ENCODE assay signal across 7 cellular contexts in the genomic region with DNA sequence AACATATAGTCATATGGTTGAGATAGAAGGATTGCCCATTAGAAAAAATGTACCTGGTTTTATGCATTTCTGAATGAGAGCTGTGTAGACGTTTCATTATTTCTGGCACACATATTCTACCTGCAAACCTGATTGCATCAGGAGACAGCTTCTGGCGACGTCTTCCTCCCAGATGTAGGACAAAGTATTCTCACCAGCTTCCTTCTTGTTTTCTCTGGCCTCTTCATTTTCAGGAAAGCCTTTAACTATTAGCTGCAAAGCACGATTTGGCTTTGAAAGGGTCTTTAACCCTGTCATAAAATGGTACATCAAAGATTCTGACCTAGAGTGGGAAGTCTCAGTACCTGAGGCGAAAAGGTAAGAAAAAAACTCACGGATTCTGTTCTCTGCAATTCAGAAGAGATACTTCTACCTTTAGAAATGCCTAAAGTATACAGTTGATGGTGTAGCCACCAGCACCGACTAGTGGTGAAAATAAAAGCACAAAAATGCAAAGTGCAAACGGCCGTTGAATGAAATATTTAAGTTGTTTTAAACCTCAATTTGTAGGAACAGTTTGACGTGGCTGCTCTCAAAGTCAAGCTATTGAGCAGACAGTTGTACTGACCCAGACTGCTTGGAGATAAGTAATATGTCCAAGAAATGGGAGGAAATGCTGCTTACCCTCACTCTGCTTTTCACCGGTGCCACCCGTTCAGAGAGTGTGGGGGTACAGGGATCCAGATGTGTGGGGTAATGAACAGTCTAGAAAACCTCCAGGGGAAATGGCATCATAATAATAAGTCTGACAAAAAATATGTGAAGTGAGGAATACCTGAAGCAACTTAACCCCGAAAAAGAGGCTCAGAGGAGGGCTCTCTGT.
DNase-seq lines count a peak whose midpoint lies in the region; FAIRE-seq and TF ChIP-seq lines count a peak whose summit lies in the region.

No MANE protein-coding gene starts in this region.

- TF ChIP-seq CTCF in GM10266 (IDR thresholded peaks at IDR 0.05; ENCODE audit: control insufficient read depth, insufficient read depth, low read depth, missing control alignments) = peak; percentile 70
- peak; percentile 64 for TF ChIP-seq CTCF in HFF-Myc (IDR thresholded peaks at IDR 0.05; ENCODE audit: low read depth, low read length, missing control alignments)

- no peak overlapping the region for H3K4me3 ChIP-seq in HFF-Myc (replicated peaks; ENCODE audit: low read depth, low read length)

- DNase-seq in GM10266 (ENCODE audit: extremely low spot score) (peak; percentile 38), HFF-Myc (ENCODE audit: extremely low read depth, low read depth) (no peak), RCC 7860 (ENCODE audit: low spot score) (peak; percentile 18), iPS-NIHi7 (ENCODE audit: extremely low spot score) (peak; percentile 31), NCI-H345 (lab: John Stamatoyannopoulos, UW) (no peak)
- peak; percentile 24 for DNase-seq in activated naive CD8-positive, alpha-beta T cell treated with anti-CD3 and anti-CD28 coated beads, Interleukin-2, amount 50 U/mL, for 16 hours (ENCODE audit: low read depth, low spot score)
- peak; percentile 11 to 44 (median 38) for DNase-seq in stimulated activated CD4-positive, alpha-beta T cell treated with anti-CD3 and anti-CD28 coated beads, TNF-alpha, amount 100 ng/mL, for 24 hours (ENCODE audit: low read depth in 3 of 3)

- peak; percentile 39 for FAIRE-seq in RCC 7860 (lab: Jason Lieb, UNC)

Comparison
In these comparisons a context has a peak if more than half of its experiments do, and no peak if none do; other contexts are left out.
1. DNase-seq: peak in GM10266 (single experiment), RCC 7860 (single experiment), activated naive CD8-positive, alpha-beta T cell treated with anti-CD3 and anti-CD28 coated beads, Interleukin-2, amount 50 U/mL, for 16 hours (single experiment), iPS-NIHi7 (single experiment) and stimulated activated CD4-positive, alpha-beta T cell treated with anti-CD3 and anti-CD28 coated beads, TNF-alpha, amount 100 ng/mL, for 24 hours (3 of 3); none in HFF-Myc (single experiment) and NCI-H345 (single experiment).